Comparison of ENCODE assay signal across 8 cellular contexts in genomic region chr4:39045791-39046221, GRCh38. TPM values are rescaled to one million over a fixed set of nuclear protein-coding genes. Genes with fewer than 3 reads are reported as not detected.
DNase-seq lines count a peak whose midpoint lies in the region; ATAC-seq and TF ChIP-seq lines count a peak whose summit lies in the region.

No MANE protein-coding gene starts in this region.

- H3K9me3 ChIP-seq in CD8-positive, alpha-beta memory T cell (ENCODE audit: low read length) = no peaks in the 10 kb centered on the region
- H3K9me3 ChIP-seq in MG63 (no peaks in the 10 kb centered on the region), breast epithelium (no peaks in the 10 kb centered on the region), mesodermal cell (ENCODE audit: control insufficient read depth, low read length) (no peaks in the 10 kb centered on the region)

- peak overlapping the region; percentile 52 for H3K4me3 ChIP-seq in CD8-positive, alpha-beta memory T cell (ENCODE audit: low read length)
- peak overlapping the region; percentile 53 for H3K4me3 ChIP-seq in MG63
- peak overlapping the region; percentile 75 to 93 (median 91) for H3K4me3 ChIP-seq in breast epithelium
- H3K4me3 ChIP-seq in mesodermal cell (ENCODE audit: extremely low read depth, insufficient read depth, low read length, poor library complexity, severe bottlenecking) = peak overlapping the region; percentile 62

- no CpG with 5 or more reads among the region's 3 CpGs for WGBS in mesodermal cell (ENCODE audit: insufficient coverage in 2 of 2), 2 experiments

- TF ChIP-seq CTCF in breast epithelium (IDR thresholded peaks at IDR 0.05) = no peak

- peak overlapping the region; percentile 80 to 97 (median 94) for H3K4me3 Mint-ChIP-seq in CD8-positive, alpha-beta memory T cell

- intact Hi-C loops in breast epithelium (cut with DNase I; ENCODE audit: low total_unique reads) = no loop called here

- peak overlapping the region; percentile 57 to 98 (median 97) for H3K27ac Mint-ChIP-seq in CD8-positive, alpha-beta memory T cell

- TF ChIP-seq POLR2A in breast epithelium (IDR thresholded peaks at IDR 0.05) = no peak

- ATAC-seq in GM19324 (IDR thresholded peaks at IDR 0.05; ENCODE audit: low FRiP score, unreplicated experiment) (no peak), GM18858 (IDR thresholded peaks at IDR 0.05; ENCODE audit: unreplicated experiment) (no peak), GM21529 (IDR thresholded peaks at IDR 0.05; ENCODE audit: unreplicated experiment) (no peak)

- peak in 2 of 5 donors; percentile 21 to 32 for DNase-seq in CD8-positive, alpha-beta memory T cell
- no peak for DNase-seq in MG63
- DNase-seq in breast epithelium (ENCODE audit: low spot score in 2 of 2) = no peak
- DNase-seq in activated CD4-positive, CD25-positive, alpha-beta regulatory T cell (lab: John Stamatoyannopoulos, UW) = no peak

- H3K4me1 Mint-ChIP-seq in CD8-positive, alpha-beta memory T cell = peaks cover 48 to 66% (median 62%) of the 10 kb centered on the region in 3 donors

- H3K27me3 ChIP-seq in CD8-positive, alpha-beta memory T cell (ENCODE audit: insufficient read depth, low read length, poor library complexity, severe bottlenecking) = no peaks in the 10 kb centered on the region
- H3K27me3 ChIP-seq in MG63 (no peaks in the 10 kb centered on the region), breast epithelium (no peaks in the 10 kb centered on the region)

- H3K27ac ChIP-seq in CD8-positive, alpha-beta memory T cell (ENCODE audit: low read depth, low read length) = peak overlapping the region; percentile 72
- peak overlapping the region; percentile 93 to 99 for H3K27ac ChIP-seq in breast epithelium
- peak overlapping the region; percentile 83 for H3K27ac ChIP-seq in mesodermal cell (ENCODE audit: low read depth, low read length, severe bottlenecking)

- POLR2A ChIA-PET in CD8-positive, alpha-beta memory T cell (lab: Charles Lee) = interaction anchor here (0.7 to 1.4 kb wide), 3 partner anchors 11 to 413 kb away, joined by 3 to 4 read pairs (median 4); partner anchors contain the start of genes LIAS and RPL9

- H3K36me3 Mint-ChIP-seq in CD8-positive, alpha-beta memory T cell = peaks cover 0 to 6% (median 1%) of the 10 kb centered on the region in 3 donors

- H3K4me1 ChIP-seq in CD8-positive, alpha-beta memory T cell (ENCODE audit: insufficient read depth, low read length) = peaks cover 40% of the 10 kb centered on the region
- H3K4me1 ChIP-seq in breast epithelium (no peaks in the 10 kb centered on the region), mesodermal cell (ENCODE audit: control insufficient read depth, insufficient read depth, low read length, poor library complexity, severe bottlenecking) (peaks cover 23% of the 10 kb centered on the region)

- peaks cover 0 to 3% of the 10 kb centered on the region in 2 donors for H3K27me3 Mint-ChIP-seq in CD8-positive, alpha-beta memory T cell

- CTCF ChIA-PET in CD8-positive, alpha-beta memory T cell (lab: Charles Lee) = interaction anchor here (0.8 to 3.5 kb wide), 9 partner anchors 15 to 148 kb away, joined by 3 to 14 read pairs (median 3); no protein-coding TSS in a partner anchor

- H3K9me3 Mint-ChIP-seq in CD8-positive, alpha-beta memory T cell = no peaks in the 10 kb centered on the region

- no peaks in the 10 kb centered on the region for H3K36me3 ChIP-seq in CD8-positive, alpha-beta memory T cell (ENCODE audit: insufficient read depth, low read length)
- H3K36me3 ChIP-seq in MG63 = no peaks in the 10 kb centered on the region; the same call in 1 of the 2 replicates
- no peaks in the 10 kb centered on the region for H3K36me3 ChIP-seq in breast epithelium
- peaks cover 8% of the 10 kb centered on the region for H3K36me3 ChIP-seq in mesodermal cell (ENCODE audit: control insufficient read depth, insufficient read depth, low read length)

RNA-seq across cellular contexts. Expression of gene TMEM156, which starts 13.6 kb away (rescaled TPM):
- total RNA-seq in CD8-positive, alpha-beta memory T cell = 1 to 10 TPM; 6.7 to 7.3 TPM
- 24.3 TPM for polyA plus RNA-seq in CD8-positive, alpha-beta memory T cell
- total RNA-seq in MG63 (2014; rRNA removed; shearing (Covaris generic); ENCODE audit: low replicate concordance) = 12.1 and 12.2 TPM in 2 replicates
- total RNA-seq in breast epithelium = 1 to 10 TPM in 2 of 3 donors, under 1 TPM in 1; 0.32 to 7.5 (median 1.0) TPM
- 1.2 TPM for polyA plus RNA-seq in mesodermal cell (2013, experiment 1 of 2)
- polyA plus RNA-seq in mesodermal cell (2013, experiment 2 of 2) = 1.3 TPM

RNA-seq across cellular contexts. Expression of gene KLHL5, which starts 16.2 kb away (rescaled TPM):
- 10 to 100 TPM; 11.7 to 13.0 TPM for total RNA-seq in CD8-positive, alpha-beta memory T cell
- 8.3 TPM for polyA plus RNA-seq in CD8-positive, alpha-beta memory T cell
- total RNA-seq in MG63 (2014; rRNA removed; shearing (Covaris generic); ENCODE audit: low replicate concordance) = 50.8 and 78.7 TPM in 2 replicates
- 10 to 100 TPM; 23.0 to 54.9 (median 54.7) TPM for total RNA-seq in breast epithelium
- 65.7 TPM for polyA plus RNA-seq in mesodermal cell (2013, experiment 1 of 2)
- 66.3 TPM for polyA plus RNA-seq in mesodermal cell (2013, experiment 2 of 2)
